8 cellular contexts compared by ENCODE assay signal in the genomic region with DNA sequence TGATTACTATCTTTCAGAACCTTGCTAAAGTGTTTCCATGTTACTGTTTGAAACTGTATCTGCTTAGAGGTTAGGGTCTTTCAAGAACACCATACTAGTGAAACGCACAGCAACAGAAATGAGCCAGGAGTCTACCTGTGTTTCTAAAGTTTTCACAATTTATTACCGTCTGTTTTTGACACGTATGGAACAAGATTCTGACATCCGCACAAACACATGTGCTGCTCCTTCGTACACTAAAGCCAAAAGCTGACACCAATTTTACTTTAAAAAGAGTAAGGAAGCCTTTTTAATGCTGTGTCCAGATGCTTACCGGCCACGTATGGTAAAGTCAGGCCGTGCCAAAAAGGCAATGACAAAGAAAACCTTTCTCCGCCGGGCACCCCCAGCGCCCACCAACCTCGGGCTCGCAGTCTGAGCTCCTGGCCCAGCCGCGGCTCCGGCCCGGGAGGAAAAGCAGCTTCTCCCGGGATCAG. TPM values are rescaled to one million over a fixed set of nuclear protein-coding genes. Genes with fewer than 3 reads are reported as not detected.
A peak's percentile ranks its signal among the peaks of the same experiment; 100 is the strongest.
DNase-seq lines count a peak whose midpoint lies in the region; ATAC-seq and TF ChIP-seq lines count a peak whose summit lies in the region.

No MANE protein-coding gene starts in this region.

- H3K9ac ChIP-seq in ES-I3 (ENCODE audit: low read depth, low read length) = peak overlapping the region; percentile 91

- H3K36me3 ChIP-seq in ES-I3 (ENCODE audit: insufficient read depth, low read length) (peaks cover 36% of the 10 kb centered on the region), ascending aorta (peaks cover 31 to 41% of the 10 kb centered on the region in 2 donors)

- DNase-seq in ascending aorta (ENCODE audit: low spot score in 2 of 2) (no peak), medulla oblongata (ENCODE audit: extremely low spot score) (peak; percentile 2), NCI-H524 treated with DMSO at 0.1 percent for 48 hours (lab: John Stamatoyannopoulos, UW) (no peak), germinal center (ENCODE audit: low spot score) (no peak), CD1c-positive myeloid dendritic cell (ENCODE audit: extremely low spot score) (no peak), NCI-H128 (lab: John Stamatoyannopoulos, UW; ENCODE audit: unreplicated experiment) (no peak)

- peak overlapping the region; percentile 87 to 88 for H3K27ac ChIP-seq in ascending aorta

- no peaks in the 10 kb centered on the region for H3K27me3 ChIP-seq in ascending aorta

- H3K4me3 ChIP-seq in ascending aorta = peak overlapping the region; percentile 63 to 75

- H3K4me1 ChIP-seq in ES-I3 (ENCODE audit: insufficient read depth, low read length) (peaks cover 8% of the 10 kb centered on the region; the same call in 1 of the 2 replicates), ascending aorta (peaks cover 0 to 3% of the 10 kb centered on the region in 2 donors)

- peak; percentile 23 for ATAC-seq in HG02852 (IDR thresholded peaks at IDR 0.05; ENCODE audit: unreplicated experiment)

- no peak for TF ChIP-seq CTCF in ascending aorta (IDR thresholded peaks at IDR 0.05)

- intact Hi-C loops in ascending aorta (cut with DNase I) = loop anchor here (2.0 to 5.0 kb wide), 2 partner anchors 96 to 144 kb away; a partner anchor contains a TSS

- H3K9me3 ChIP-seq in ES-I3 (ENCODE audit: control insufficient read depth, insufficient read depth, low read length) (no peaks in the 10 kb centered on the region), ascending aorta (no peaks in the 10 kb centered on the region)

RNA-seq across cellular contexts. Expression of a gene that starts 0.5 kb away (rescaled TPM):
- total RNA-seq in ascending aorta = 476 TPM

RNA-seq across cellular contexts. Expression of a gene that starts 29.2 kb away (rescaled TPM):
- not detected for total RNA-seq in ascending aorta

RNA-seq across cellular contexts. Expression of a gene that starts 37.7 kb away (rescaled TPM):
- not detected for total RNA-seq in ascending aorta
